Comparison of ENCODE assay signal across 32 cellular contexts in genomic region chr12:52790427-52791270, GRCh38. TPM values are rescaled to one million over a fixed set of nuclear protein-coding genes. Genes with fewer than 3 reads are reported as not detected.
DNase-seq lines count a peak whose midpoint lies in the region; ATAC-seq and TF ChIP-seq lines count a peak whose summit lies in the region.
"Had no signal": no experiment of that assay in that cellular context is flagged by ENCODE, and none has a peak within 500 bp of the region (broad histone marks: within the 10 kb centered on the region; RNA-seq: fewer than 3 reads in every experiment).

No MANE protein-coding gene starts in this region.

- POLR2A ChIA-PET in PC-9 (lab: Charles Lee; ENCODE audit: unreplicated experiment): interaction anchor here (0.6 kb wide), 1 partner anchor 645 kb away, joined by 3 read pairs; no protein-coding TSS in a partner anchor

- dilution Hi-C loops in mammary epithelial cell (cut with HindIII; ENCODE audit: low sequenced_read_pairs): no loop called here

- no peaks in the 10 kb centered on the region for H3K9me2 ChIP-seq in PC-9 (ENCODE audit: insufficient read depth)

- H2AFZ ChIP-seq in mammary epithelial cell (ENCODE audit: low read depth, low read length) (no peak overlapping the region), PC-9 (no peak overlapping the region)
- H2AFZ ChIP-seq: neural progenitor cell had no signal

- H3K79me2 ChIP-seq in mammary epithelial cell (ENCODE audit: insufficient read depth, low read length) (no peaks in the 10 kb centered on the region), PC-9 (ENCODE audit: low read depth) (no peaks in the 10 kb centered on the region)

- no peak for ATAC-seq in HG03469 (IDR thresholded peaks at IDR 0.05; ENCODE audit: unreplicated experiment)

- H3K9me3 ChIP-seq in breast epithelium (no peaks in the 10 kb centered on the region), mammary epithelial cell (replicated peaks; ENCODE audit: insufficient read depth, low read length) (no peaks in the 10 kb centered on the region), suprapubic skin (no peaks in the 10 kb centered on the region), PC-9 (ENCODE audit: insufficient read depth, low read depth) (no peaks in the 10 kb centered on the region)
- H3K9me3 ChIP-seq: Caco-2, left lung, right atrium auricular region, testis had no signal

- no peak overlapping the region for H3K27ac ChIP-seq in breast epithelium
- H3K27ac ChIP-seq in mammary epithelial cell (ENCODE audit: insufficient read depth, low read depth, low read length): no peak overlapping the region
- H3K27ac ChIP-seq in suprapubic skin: no peak overlapping the region
- no peak overlapping the region for H3K27ac ChIP-seq in PC-9
- H3K27ac ChIP-seq: epithelial cell of prostate, left lung, neural progenitor cell, right atrium auricular region, testis had no signal

- no peak overlapping the region for H3K9ac ChIP-seq in mammary epithelial cell (ENCODE audit: insufficient read depth, low read length)
- H3K9ac ChIP-seq: neural progenitor cell had no signal

- H3K27me3 ChIP-seq in breast epithelium (peaks cover 0 to 4% of the 10 kb centered on the region in 2 donors), mammary epithelial cell (ENCODE audit: insufficient read depth, low read length) (peaks cover 23% of the 10 kb centered on the region), suprapubic skin (peaks cover 29% of the 10 kb centered on the region), PC-9 (ENCODE audit: insufficient read depth, low read depth) (no peaks in the 10 kb centered on the region)
- H3K27me3 ChIP-seq: neural progenitor cell, right atrium auricular region, testis had no signal

- TF ChIP-seq EP300 in suprapubic skin (IDR thresholded peaks at IDR 0.05): no peak

- no peaks in the 10 kb centered on the region for H3K36me3 Mint-ChIP-seq in endothelial cell (ENCODE audit: low read depth, unreplicated experiment)
- H3K36me3 Mint-ChIP-seq: activated naive CD8-positive, alpha-beta T cell treated with anti-CD3 and anti-CD28 coated beads for 36 hours; CD14-positive monocyte; neural progenitor cell had no signal

- intact Hi-C loops in breast epithelium (cut with DNase I; ENCODE audit: low total_unique reads) (loop anchor here (10.0 kb wide), 1 partner anchor 54 kb away; the partner anchor contains the start of gene KRT78), mammary epithelial cell (cut with micrococcal nuclease) (no loop called here), PC-9 (cut with micrococcal nuclease; ENCODE audit: unreplicated experiment) (no loop called here)

- peak overlapping the region; percentile 52 for H3K27ac Mint-ChIP-seq in endothelial cell (ENCODE audit: unreplicated experiment)
- H3K27ac Mint-ChIP-seq: activated B cell treated with CpG ODN at 0.5 μM for 24 hours; activated naive CD8-positive, alpha-beta T cell treated with anti-CD3 and anti-CD28 coated beads for 36 hours; neural progenitor cell had no signal

- TF ChIP-seq CTCF in breast epithelium (IDR thresholded peaks at IDR 0.05) (no peak), mammary epithelial cell (conservative IDR thresholded peaks at IDR 0.05 in 1 of 2, IDR thresholded peaks at IDR 0.05 in 1 of 2; ENCODE audit: extremely low read depth in 1 of 2, insufficient read depth in 1 of 2, low read depth in 1 of 2, low read length in 2 of 2) (no peak), endothelial cell (IDR thresholded peaks at IDR 0.05; ENCODE audit: unreplicated experiment) (no peak), suprapubic skin (IDR thresholded peaks at IDR 0.05) (no peak), PC-9 (conservative IDR thresholded peaks at IDR 0.05) (no peak)

- H3K36me3 ChIP-seq in breast epithelium (no peaks in the 10 kb centered on the region), mammary epithelial cell (ENCODE audit: insufficient read depth, low read length) (no peaks in the 10 kb centered on the region), suprapubic skin (no peaks in the 10 kb centered on the region), PC-9 (ENCODE audit: low read depth) (no peaks in the 10 kb centered on the region)
- H3K36me3 ChIP-seq: left lung, neural progenitor cell, right atrium auricular region had no signal

- peaks cover 5% of the 10 kb centered on the region for H3K27me3 Mint-ChIP-seq in endothelial cell (ENCODE audit: unreplicated experiment)

- no peaks in the 10 kb centered on the region for H3K9me3 Mint-ChIP-seq in endothelial cell (ENCODE audit: unreplicated experiment)
- H3K9me3 Mint-ChIP-seq: activated B cell treated with CpG ODN at 0.5 μM for 24 hours; activated naive CD8-positive, alpha-beta T cell treated with anti-CD3 and anti-CD28 coated beads for 36 hours; neural progenitor cell had no signal

- in situ Hi-C loops in mammary epithelial cell (cut with MboI; ENCODE audit: low sequenced_read_pairs in 2 of 2): no loop called here

- H3K4me3 Mint-ChIP-seq in endothelial cell (ENCODE audit: unreplicated experiment): no peak overlapping the region
- H3K4me3 Mint-ChIP-seq: activated B cell treated with CpG ODN at 0.5 μM for 24 hours; activated naive CD8-positive, alpha-beta T cell treated with anti-CD3 and anti-CD28 coated beads for 36 hours; neural progenitor cell had no signal

- peaks cover 12% of the 10 kb centered on the region; the same call in 1 of the 2 replicates for H3F3A ChIP-seq in PC-9 (ENCODE audit: insufficient read depth, low read depth)

- TF ChIP-seq POLR2A in breast epithelium (IDR thresholded peaks at IDR 0.05): no peak
- TF ChIP-seq POLR2A in suprapubic skin (IDR thresholded peaks at IDR 0.05): no peak

- WGBS in mammary epithelial cell (ENCODE audit: low coverage, missing lambda C conversion rate): 74% methylated on average over 16 of the region's 19 CpGs
- 83% methylated on average over 13 of the region's 19 CpGs for WGBS in suprapubic skin

- no peaks in the 10 kb centered on the region for H3K4me1 ChIP-seq in breast epithelium
- H3K4me1 ChIP-seq in mammary epithelial cell (ENCODE audit: insufficient read depth, low read length): peaks cover 10% of the 10 kb centered on the region
- peaks cover 11% of the 10 kb centered on the region for H3K4me1 ChIP-seq in suprapubic skin
- H3K4me1 ChIP-seq in PC-9 (replicated peaks; ENCODE audit: insufficient read depth): peaks cover 17% of the 10 kb centered on the region
- H3K4me1 ChIP-seq: Caco-2, neural progenitor cell had no signal

- CTCF ChIA-PET in mammary epithelial cell (lab: Charles Lee; ENCODE audit: low non-redundant PET): no interaction called here
- CTCF ChIA-PET in PC-9 (lab: Charles Lee): no interaction called here

- H3K4me3 ChIP-seq in breast epithelium (peak overlapping the region in 2 of 3 donors; percentile 37 to 56), mammary epithelial cell (replicated peaks in 1 of 3; ENCODE audit: insufficient read depth in 1 of 3, low read depth in 2 of 3, low read length in 3 of 3) (no peak overlapping the region), suprapubic skin (peak overlapping the region; percentile 25), PC-9 (no peak overlapping the region)
- H3K4me3 ChIP-seq: left lung, neural progenitor cell, smooth muscle cell had no signal

- BruUV-seq in mammary epithelial cell (replicated peaks; lab: Mats Ljungman, UMichigan): no TSS peak
- BruUV-seq in PC-9 (replicated peaks; lab: Mats Ljungman, UMichigan): no TSS peak

- H4K20me1 ChIP-seq in mammary epithelial cell (ENCODE audit: insufficient read depth, low read length) (no peaks in the 10 kb centered on the region), PC-9 (ENCODE audit: insufficient read depth) (no peaks in the 10 kb centered on the region)

- no peaks in the 10 kb centered on the region for H3K4me1 Mint-ChIP-seq in endothelial cell (ENCODE audit: unreplicated experiment)
- H3K4me1 Mint-ChIP-seq: activated B cell treated with CpG ODN at 0.5 μM for 24 hours, neural progenitor cell had no signal

- H3K4me2 ChIP-seq in mammary epithelial cell (ENCODE audit: insufficient read depth, low read depth, low read length) (no peak overlapping the region), PC-9 (no peak overlapping the region)
- H3K4me2 ChIP-seq: neural progenitor cell, smooth muscle cell had no signal

- DNase-seq in breast epithelium (ENCODE audit: low spot score in 2 of 2) (no peak), mammary epithelial cell (no peak), endothelial cell (ENCODE audit: low spot score) (no peak), suprapubic skin (ENCODE audit: low spot score in 2 of 2) (no peak), PC-9 (no peak)
- DNase-seq: 8988T; activated B cell treated with CpG ODN at 0.5 μM for 24 hours; activated CD4-positive, alpha-beta T cell treated with anti-CD3 and anti-CD28 coated beads, Interleukin-2, amount 50 U/mL, for 1 hour; activated effector memory CD4-positive, alpha-beta T cell treated with Interleukin-2 at 50 U/mL for 16 hours; activated T-cell treated with anti-CD3 and anti-CD28 coated beads, Interleukin-2, amount 50 U/mL, for 1 hour; Caco-2; effector CD4-positive, alpha-beta T cell; mesenchymal stem cell; NCI-H1092; NCI-H1694; NCI-H82; SIG-M5; stimulated activated CD4-positive, alpha-beta T cell treated with anti-CD3 and anti-CD28 coated beads, Interleukin-1b, Interleukin-23, amount 100 ng/mL, for 48 hours; stimulated activated naive CD4-positive, alpha-beta T cell treated with Interleukin-2 at 50 U/mL for 16 hours; T1000 had no signal

RNA-seq across cellular contexts. Expression of gene KRT3, which starts 5.3 kb away (rescaled TPM):
- total RNA-seq in breast epithelium (not detected), mammary epithelial cell (not detected), endothelial cell (ENCODE audit: unreplicated experiment) (not detected), suprapubic skin (not detected), PC-9 (2021) (0.24 and 0.73 TPM in 2 replicates)
- 0.02 TPM for polyA plus RNA-seq in mammary epithelial cell
- not detected for polyA minus RNA-seq in mammary epithelial cell
- total RNA-seq: activated B cell treated with CpG ODN at 0.5 μM for 24 hours; activated naive CD8-positive, alpha-beta T cell treated with anti-CD3 and anti-CD28 coated beads for 36 hours; Caco-2; HT-29; left lung; NCI-H460; right atrium auricular region; smooth muscle cell; testis; urinary bladder had no signal
- polyA plus RNA-seq: CD14-positive monocyte, smooth muscle cell, urinary bladder had no signal

RNA-seq across cellular contexts. Expression of gene KRT76, which starts 13.5 kb away (rescaled TPM):
- total RNA-seq in breast epithelium (not detected), mammary epithelial cell (not detected), endothelial cell (ENCODE audit: unreplicated experiment) (not detected), suprapubic skin (not detected), PC-9 (2021) (not detected in 2 replicates)
- polyA plus RNA-seq in mammary epithelial cell: not detected
- polyA minus RNA-seq in mammary epithelial cell: not detected
- total RNA-seq: activated B cell treated with CpG ODN at 0.5 μM for 24 hours; activated naive CD8-positive, alpha-beta T cell treated with anti-CD3 and anti-CD28 coated beads for 36 hours; Caco-2; HT-29; left lung; NCI-H460; right atrium auricular region; smooth muscle cell; testis; urinary bladder had no signal
- polyA plus RNA-seq: CD14-positive monocyte, smooth muscle cell, urinary bladder had no signal

RNA-seq across cellular contexts. Expression of gene KRT4, which starts 23.3 kb away (rescaled TPM):
- total RNA-seq in breast epithelium (under 1 TPM in 1 of 3 donors, not detected in 2; 0.33 TPM), mammary epithelial cell (not detected), endothelial cell (ENCODE audit: unreplicated experiment) (not detected), suprapubic skin (1 to 10 TPM in 2 of 4 donors, under 1 TPM in 2; 0.32 to 1.6 (median 0.76) TPM), PC-9 (2021) (3.0 and 5.3 TPM in 2 replicates)
- polyA plus RNA-seq in mammary epithelial cell: not detected
- polyA minus RNA-seq in mammary epithelial cell: not detected
- total RNA-seq: activated B cell treated with CpG ODN at 0.5 μM for 24 hours, HT-29, NCI-H460, right atrium auricular region, smooth muscle cell had no signal
- polyA plus RNA-seq: CD14-positive monocyte, smooth muscle cell, urinary bladder had no signal

RNA-seq across cellular contexts. Expression of gene KRT79, which starts 43.5 kb away (rescaled TPM):
- 1 to 10 TPM in 1 of 3 donors, under 1 TPM in 1, not detected in 1; 0.48 to 1.3 TPM for total RNA-seq in breast epithelium
- total RNA-seq in mammary epithelial cell: not detected
- polyA plus RNA-seq in mammary epithelial cell: not detected
- polyA minus RNA-seq in mammary epithelial cell: not detected
- total RNA-seq in endothelial cell (ENCODE audit: unreplicated experiment): not detected
- total RNA-seq in suprapubic skin: 100 to 1,000 TPM in 3 of 4 donors, 10 to 100 TPM in 1; 48.8 to 202 (median 156) TPM
- total RNA-seq in PC-9 (2021): 0.28 TPM in 1 of 2 replicates, not detected in the other
- total RNA-seq: activated B cell treated with CpG ODN at 0.5 μM for 24 hours, Caco-2, HT-29, NCI-H460, right atrium auricular region, urinary bladder had no signal
- polyA plus RNA-seq: CD14-positive monocyte, urinary bladder had no signal

RNA-seq across cellular contexts. Expression of gene KRT78, which starts 58.1 kb away (rescaled TPM):
- total RNA-seq in breast epithelium (1 to 10 TPM in 1 of 3 donors, not detected in 2; 2.0 TPM), mammary epithelial cell (not detected), endothelial cell (ENCODE audit: unreplicated experiment) (not detected), suprapubic skin (100 to 1,000 TPM in 1 of 4 donors, 10 to 100 TPM in 3; 48.9 to 115 (median 80.0) TPM), PC-9 (2021) (1.5 and 1.7 TPM in 2 replicates)
- not detected for polyA plus RNA-seq in mammary epithelial cell
- not detected for polyA minus RNA-seq in mammary epithelial cell
- total RNA-seq: activated B cell treated with CpG ODN at 0.5 μM for 24 hours; activated naive CD8-positive, alpha-beta T cell treated with anti-CD3 and anti-CD28 coated beads for 36 hours; Caco-2; HT-29; left lung; NCI-H460; right atrium auricular region; urinary bladder had no signal
- polyA plus RNA-seq: CD14-positive monocyte, urinary bladder had no signal

Comparison
In these comparisons a context has a peak if more than half of its experiments do, and no peak if none do; other contexts are left out.
1. H3K4me3 ChIP-seq: peak in breast epithelium (2 of 3) and suprapubic skin (single experiment); none in mammary epithelial cell (0 of 3) and PC-9 (single experiment).